In the genomic region with DNA sequence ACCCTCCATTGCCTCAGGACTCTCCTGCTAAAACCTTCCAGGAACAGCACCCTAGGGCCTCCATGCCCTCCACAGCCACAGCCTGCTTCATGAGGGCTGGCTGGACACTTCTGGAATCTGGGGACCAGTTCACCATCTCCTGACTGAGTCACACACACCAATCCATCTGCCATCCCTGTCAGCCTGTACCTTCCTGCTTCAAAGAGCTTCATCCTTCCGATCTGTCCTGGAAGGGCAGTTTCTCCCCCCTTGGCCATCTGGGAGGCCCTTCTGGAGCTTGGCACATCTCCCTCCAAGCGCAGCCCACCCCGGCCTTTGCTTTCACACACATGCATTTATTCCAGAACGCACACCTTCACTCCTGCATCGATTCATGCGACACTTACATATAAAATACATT, we compare ENCODE assay signal across 21 cellular contexts. TPM values are rescaled to one million over a fixed set of nuclear protein-coding genes. Genes with fewer than 3 reads are reported as not detected.
A peak's percentile ranks its signal among the peaks of the same experiment; 100 is the strongest.
DNase-seq lines count a peak whose midpoint lies in the region; ATAC-seq and TF ChIP-seq lines count a peak whose summit lies in the region.
"Had no signal": no experiment of that assay in that cellular context is flagged by ENCODE, and none has a peak within 500 bp of the region (broad histone marks: within the 10 kb centered on the region; RNA-seq: fewer than 3 reads in every experiment).

No MANE protein-coding gene starts in this region.

- H3T11ph ChIP-seq in H9 (ENCODE audit: low read length), result no peak overlapping the region

- no peak overlapping the region for H3K27ac ChIP-seq in H9 (ENCODE audit: insufficient read length, low read depth, low read length)
- peak overlapping the region; percentile 80 for H3K27ac ChIP-seq in naive thymus-derived CD4-positive, alpha-beta T cell (ENCODE audit: low read depth, low read length)
- H3K27ac ChIP-seq: 22Rv1, esophagus muscularis mucosa, tibial artery, VCaP had no signal

- H3K4me1 ChIP-seq in H9 (ENCODE audit: insufficient read depth, low read length), result no peaks in the 10 kb centered on the region
- H3K4me1 ChIP-seq in naive thymus-derived CD4-positive, alpha-beta T cell (ENCODE audit: control insufficient read depth in 2 of 2, insufficient read depth in 2 of 2, low read length in 2 of 2), result peaks cover 53 to 87% of the 10 kb centered on the region in 2 donors

- H3K4me2 ChIP-seq in H9 (ENCODE audit: insufficient read depth, insufficient read length, low read length), result no peak overlapping the region

- H2AK5ac ChIP-seq in H9 (ENCODE audit: insufficient read length, low read length), result no peak overlapping the region

- H3K14ac ChIP-seq in H9 (ENCODE audit: insufficient read depth, low read length), result peak overlapping the region; percentile 27; the same call in 1 of the 2 replicates

- DNase-seq in DMS 273 (lab: John Stamatoyannopoulos, UW; ENCODE audit: unreplicated experiment) (peak; percentile 50), DMS 273 treated with DMSO at 0.1 percent for 48 hours (lab: John Stamatoyannopoulos, UW) (no peak), H9 (no peak), cerebellar cortex (ENCODE audit: low spot score) (peak; percentile 91), CD14-positive monocyte (ENCODE audit: low spot score) (no peak), NK-92 (lab: John Stamatoyannopoulos, UW; ENCODE audit: unreplicated experiment) (no peak)
- no peak for DNase-seq in naive thymus-derived CD4-positive, alpha-beta T cell
- DNase-seq in stimulated activated CD4-positive, alpha-beta T cell treated with anti-CD3 and anti-CD28 coated beads, Interleukin-1b, Interleukin-23, amount 100 ng/mL, for 48 hours, result no peak
- DNase-seq: activated CD4-positive, alpha-beta T cell treated with anti-CD3 and anti-CD28 coated beads, Interleukin-2, amount 50 U/mL, for 4 hours; activated gamma-delta T cell; GOT3; left ventricle myocardium superior; NCI-H1048; NCI-H2029 treated with DMSO at 0.1 percent for 48 hours; NCI-H446; RPMI8226; stimulated activated naive CD4-positive, alpha-beta T cell treated with Interleukin-2 at 50 U/mL for 16 hours; tibial artery had no signal

- no peak overlapping the region for H3K4ac ChIP-seq in H9 (ENCODE audit: low read depth, low read length)

- H4K91ac ChIP-seq in H9 (ENCODE audit: insufficient read length, low read depth, low read length), result no peak overlapping the region

- no peak overlapping the region for H3K9ac ChIP-seq in H9 (ENCODE audit: extremely low read depth, insufficient read length, low read length)

- H3K18ac ChIP-seq in H9 (ENCODE audit: insufficient read length, low read depth, low read length), result peak overlapping the region; percentile 37

- ATAC-seq in naive thymus-derived CD4-positive, alpha-beta T cell, result no peak
- ATAC-seq: left ventricle myocardium superior had no signal

- no peak overlapping the region for H3K23ac ChIP-seq in H9 (ENCODE audit: insufficient read length, low read depth, low read length)

- no peak overlapping the region for H2BK120ac ChIP-seq in H9 (ENCODE audit: low read depth, low read length, poor library complexity, severe bottlenecking)

- no peaks in the 10 kb centered on the region for H3K9me3 ChIP-seq in H9 (ENCODE audit: control insufficient read depth, low read depth, low read length)
- H3K9me3 ChIP-seq in naive thymus-derived CD4-positive, alpha-beta T cell (ENCODE audit: control insufficient read depth in 2 of 3, low read length in 3 of 3), result no peaks in the 10 kb centered on the region
- H3K9me3 ChIP-seq: esophagus muscularis mucosa, tibial artery had no signal

- no peak overlapping the region for H2AFZ ChIP-seq in H9 (ENCODE audit: low read length)

- H3K79me2 ChIP-seq in H9 (ENCODE audit: insufficient read depth, low read length), result no peaks in the 10 kb centered on the region

- no peak overlapping the region for H4K8ac ChIP-seq in H9 (replicated peaks; ENCODE audit: insufficient read length, low read depth, low read length)

- H2BK20ac ChIP-seq in H9 (ENCODE audit: low read depth, low read length, poor library complexity, severe bottlenecking), result no peak overlapping the region

- 100% methylated on average over 1 of the region's 6 CpGs for WGBS in H9 (ENCODE audit: extremely low coverage, insufficient read length, low lambda C conversion rate)

- POLR2A ChIA-PET in naive thymus-derived CD4-positive, alpha-beta T cell (lab: Charles Lee), result interaction anchor here (0.6 to 23.8 kb wide), 9 partner anchors 8 to 43 kb away, joined by 3 to 525 read pairs (median 5); a partner anchor contains a TSS

- H4K20me1 ChIP-seq in H9 (ENCODE audit: control insufficient read depth, insufficient read depth, insufficient read length), result no peaks in the 10 kb centered on the region

- peaks cover 0 to 13% (median 8%) of the 10 kb centered on the region in 3 experiments; a peak in 3 of 7 replicates for H3K36me3 Mint-ChIP-seq in H9 (ENCODE audit: insufficient read depth in 1 of 3, low read depth in 3 of 3)
- H3K36me3 Mint-ChIP-seq in naive thymus-derived CD4-positive, alpha-beta T cell, result peaks cover 4 to 44% (median 24%) of the 10 kb centered on the region in 5 donors
- no peaks in the 10 kb centered on the region for H3K36me3 Mint-ChIP-seq in CD14-positive monocyte

- H3K4me3 Mint-ChIP-seq in H9 (no peak overlapping the region), CD14-positive monocyte (no peak overlapping the region)
- peak overlapping the region in 9 of 10 donors; percentile 41 to 94 (median 82) for H3K4me3 Mint-ChIP-seq in naive thymus-derived CD4-positive, alpha-beta T cell

- no peaks in the 10 kb centered on the region for H3K27me3 ChIP-seq in H9 (ENCODE audit: insufficient read depth, low read length)
- H3K27me3 ChIP-seq in naive thymus-derived CD4-positive, alpha-beta T cell (ENCODE audit: control insufficient read depth in 2 of 2, insufficient read depth in 2 of 2, low read length in 2 of 2), result no peaks in the 10 kb centered on the region
- H3K27me3 ChIP-seq: esophagus muscularis mucosa, tibial artery had no signal

- H3K23me2 ChIP-seq in H9 (ENCODE audit: insufficient read length, low read depth, low read length, poor library complexity, severe bottlenecking), result no peaks in the 10 kb centered on the region

- CTCF ChIA-PET in naive thymus-derived CD4-positive, alpha-beta T cell (lab: Charles Lee), result interaction anchor here (0.9 to 4.5 kb wide), 4 partner anchors 12 to 38 kb away, joined by 3 to 41 read pairs (median 7); a partner anchor contains a TSS

- H3K4me3 ChIP-seq in naive thymus-derived CD4-positive, alpha-beta T cell (ENCODE audit: low read length), result no peak overlapping the region
- H3K4me3 ChIP-seq: esophagus muscularis mucosa, tibial artery had no signal

- no peaks in the 10 kb centered on the region for H3K79me1 ChIP-seq in H9 (ENCODE audit: insufficient read depth, low read depth, low read length, poor library complexity, severe bottlenecking)

- intact Hi-C loops in naive thymus-derived CD4-positive, alpha-beta T cell (cut with micrococcal nuclease), result no loop called here
- intact Hi-C loops in CD14-positive monocyte (cut with micrococcal nuclease), result no loop called here

- no peak overlapping the region for H2BK15ac ChIP-seq in H9 (ENCODE audit: low read depth, low read length)

- H2BK12ac ChIP-seq in H9 (ENCODE audit: insufficient read length, low read depth, low read length), result no peak overlapping the region

- no peak overlapping the region for H3K56ac ChIP-seq in H9 (ENCODE audit: insufficient read length, low read depth, low read length)

- H3K4me1 Mint-ChIP-seq in H9, result peaks cover 7 to 23% of the 10 kb centered on the region in 2 experiments
- peaks cover 70 to 93% (median 78%) of the 10 kb centered on the region in 7 donors for H3K4me1 Mint-ChIP-seq in naive thymus-derived CD4-positive, alpha-beta T cell
- peaks cover 11% of the 10 kb centered on the region for H3K4me1 Mint-ChIP-seq in CD14-positive monocyte

- H3K9me3 Mint-ChIP-seq in H9 (no peaks in the 10 kb centered on the region), CD14-positive monocyte (no peaks in the 10 kb centered on the region)
- peaks cover 0 to 5% (median 0%) of the 10 kb centered on the region in 11 donors for H3K9me3 Mint-ChIP-seq in naive thymus-derived CD4-positive, alpha-beta T cell

- H3K36me3 ChIP-seq in naive thymus-derived CD4-positive, alpha-beta T cell (ENCODE audit: control insufficient read depth in 2 of 3, insufficient read depth in 3 of 3, low read length in 3 of 3), result peaks cover 4 to 26% (median 10%) of the 10 kb centered on the region in 3 experiments

- H3K27me3 Mint-ChIP-seq in H9 (ENCODE audit: low read depth) (no peaks in the 10 kb centered on the region), CD14-positive monocyte (ENCODE audit: low read depth in 3 of 3) (peaks cover 0 to 4% (median 1%) of the 10 kb centered on the region in 3 donors)
- peaks cover 0 to 3% (median 0%) of the 10 kb centered on the region in 5 donors for H3K27me3 Mint-ChIP-seq in naive thymus-derived CD4-positive, alpha-beta T cell

- H3K27ac Mint-ChIP-seq in H9 (no peak overlapping the region; a peak in 2 of 7 replicates), CD14-positive monocyte (peak overlapping the region in 1 of 7 donors; percentile 7)
- H3K27ac Mint-ChIP-seq in naive thymus-derived CD4-positive, alpha-beta T cell, result peak overlapping the region; percentile 15 to 99 (median 96)

- TF ChIP-seq CTCF in H9 (conservative IDR thresholded peaks at IDR 0.05) (no peak), CD14-positive monocyte (IDR thresholded peaks at IDR 0.05) (no peak)

- H4K5ac ChIP-seq in H9 (ENCODE audit: insufficient read length, low read depth, low read length), result no peak overlapping the region

- H2BK5ac ChIP-seq in H9 (ENCODE audit: insufficient read length, low read length), result no peak overlapping the region

RNA-seq across cellular contexts. Expression of a gene that starts 13.1 kb away (rescaled TPM):
- total RNA-seq in H9 (2021), result 34.8 and 37.0 TPM in 2 replicates
- total RNA-seq in naive thymus-derived CD4-positive, alpha-beta T cell, result 100 to 1,000 TPM in 3 of 5 experiments, 10 to 100 TPM in 2; 46.9 to 188 (median 154) TPM
- polyA plus RNA-seq in naive thymus-derived CD4-positive, alpha-beta T cell, result 100 to 1,000 TPM; 173 to 293 TPM
- polyA plus RNA-seq in CD14-positive monocyte, result 1 to 10 TPM in 1 of 2 donors, under 1 TPM in 1; 0.85 to 2.5 TPM

RNA-seq across cellular contexts. Expression of a gene that starts 15.6 kb away (rescaled TPM):
- total RNA-seq in H9 (2021), result 4.5 and 5.3 TPM in 2 replicates
- total RNA-seq in naive thymus-derived CD4-positive, alpha-beta T cell, result 10 to 100 TPM; 43.0 to 70.9 (median 55.4) TPM
- 10 to 100 TPM; 34.5 to 36.5 TPM for polyA plus RNA-seq in naive thymus-derived CD4-positive, alpha-beta T cell
- polyA plus RNA-seq in CD14-positive monocyte, result 1 to 10 TPM; 4.2 to 4.9 TPM

RNA-seq across cellular contexts. Expression of a gene that starts 35.0 kb away (rescaled TPM):
- 1.0 and 1.2 TPM in 2 replicates for total RNA-seq in H9 (2021)
- total RNA-seq in naive thymus-derived CD4-positive, alpha-beta T cell, result 1 to 10 TPM in 4 of 5 experiments, under 1 TPM in 1; 0.56 to 7.0 (median 1.7) TPM
- not detected for polyA plus RNA-seq in naive thymus-derived CD4-positive, alpha-beta T cell
- not detected for polyA plus RNA-seq in CD14-positive monocyte
- total RNA-seq: left ventricle myocardium superior had no signal

Comparison
In these comparisons a context has a peak if more than half of its experiments do, and no peak if none do; other contexts are left out.
1. DNase-seq: peak in DMS 273 (single experiment) and cerebellar cortex (single experiment); none in DMS 273 treated with DMSO at 0.1 percent for 48 hours (single experiment), H9 (single experiment), naive thymus-derived CD4-positive, alpha-beta T cell (0 of 9), CD14-positive monocyte (single experiment), NK-92 (single experiment) and stimulated activated CD4-positive, alpha-beta T cell treated with anti-CD3 and anti-CD28 coated beads, Interleukin-1b, Interleukin-23, amount 100 ng/mL, for 48 hours (single experiment).
2. H3K27ac Mint-ChIP-seq: peak in naive thymus-derived CD4-positive, alpha-beta T cell (9 of 9); none in H9 (0 of 3).
3. H3K4me3 Mint-ChIP-seq: peak in naive thymus-derived CD4-positive, alpha-beta T cell (9 of 10); none in H9 (0 of 2) and CD14-positive monocyte (0 of 2).